Comparison of ENCODE assay signal across 16 cellular contexts in the genomic region with DNA sequence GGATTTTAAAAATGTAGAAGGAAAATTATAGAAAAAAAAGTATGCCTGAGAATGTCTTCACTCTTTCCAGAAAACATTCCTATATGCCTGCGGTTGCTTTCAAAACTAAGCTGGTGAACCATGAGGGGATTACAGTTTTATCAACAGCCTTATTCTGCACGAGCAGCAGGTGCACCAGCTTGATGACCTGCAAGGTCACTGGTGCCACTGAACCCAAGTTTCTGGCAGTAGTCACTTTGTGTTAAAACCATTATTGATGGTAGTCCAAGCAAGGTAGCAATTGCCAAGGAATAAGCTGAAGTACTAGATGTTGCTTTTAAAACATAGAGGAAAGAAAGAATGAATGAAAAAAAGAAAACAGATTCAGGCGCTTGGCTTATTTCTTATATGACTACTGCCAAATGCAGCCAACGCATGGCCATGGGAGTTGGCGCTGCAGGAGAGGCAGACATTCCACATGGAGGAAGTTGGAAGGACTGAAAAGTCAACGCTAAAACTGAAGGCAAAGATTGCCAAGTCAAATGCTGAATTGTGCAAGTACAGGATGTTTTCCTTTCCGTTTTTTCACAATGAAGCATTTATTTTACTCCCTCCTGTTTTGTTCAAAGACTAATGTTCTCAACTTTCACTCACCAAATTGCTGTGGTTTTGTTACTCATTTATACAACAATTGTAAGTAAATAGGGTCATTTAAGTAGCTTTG.
A peak's percentile ranks its signal among the peaks of the same experiment; 100 is the strongest.
DNase-seq lines count a peak whose midpoint lies in the region; ATAC-seq lines count a peak whose summit lies in the region.
"Had no signal": no experiment of that assay in that cellular context is flagged by ENCODE, and none has a peak within 500 bp of the region (broad histone marks: within the 10 kb centered on the region; RNA-seq: fewer than 3 reads in every experiment).

No MANE protein-coding gene starts in this region.

- no peak overlapping the region for H2AFZ ChIP-seq in trophoblast cell (ENCODE audit: insufficient read depth, low read length, poor library complexity)

- H3K9me3 Mint-ChIP-seq in activated T-helper 17 cell treated with anti-CD3 and anti-CD28 coated beads, Interleukin-2, amount 50 U/mL, for 72 hours, result no peaks in the 10 kb centered on the region
- H3K9me3 Mint-ChIP-seq: activated CD4-positive, alpha-beta memory T cell treated with anti-CD3 and anti-CD28 coated beads for 36 hours had no signal

- peaks cover 22% of the 10 kb centered on the region for H3K4me1 ChIP-seq in skeletal muscle satellite cell (ENCODE audit: control insufficient read depth, insufficient read depth, low read length)
- H3K4me1 ChIP-seq in trophoblast cell (ENCODE audit: control insufficient read depth in 1 of 2, insufficient read depth in 2 of 2, low read length in 2 of 2), result no peaks in the 10 kb centered on the region
- H3K4me1 ChIP-seq: ascending aorta, BE2C had no signal

- no peak overlapping the region for H2AK5ac ChIP-seq in trophoblast cell (ENCODE audit: low read length)

- H4K8ac ChIP-seq in trophoblast cell (ENCODE audit: low read depth, low read length), result no peak overlapping the region

- no peak overlapping the region for H3K18ac ChIP-seq in trophoblast cell (ENCODE audit: low read length)

- no peaks in the 10 kb centered on the region for H3K27me3 Mint-ChIP-seq in activated T-helper 17 cell treated with anti-CD3 and anti-CD28 coated beads, Interleukin-2, amount 50 U/mL, for 72 hours
- H3K27me3 Mint-ChIP-seq: activated CD4-positive, alpha-beta memory T cell treated with anti-CD3 and anti-CD28 coated beads for 36 hours had no signal

- WGBS in trophoblast cell (ENCODE audit: extremely low coverage, insufficient coverage, insufficient read length), result no CpG with 5 or more reads among the region's 7 CpGs

- DNase-seq in NCI-H226, result peak; percentile 26
- DNase-seq in cerebellum (ENCODE audit: low spot score), result peak; percentile 38
- peak; percentile 60 for DNase-seq in inferior parietal cortex (ENCODE audit: extremely low spot score)
- DNase-seq in GM19240 (ENCODE audit: insufficient read length, low spot score), result no peak
- no peak for DNase-seq in OCI-M1 (lab: John Stamatoyannopoulos, UW)
- no peak for DNase-seq in trophoblast cell
- DNase-seq: activated CD4-positive, alpha-beta memory T cell treated with anti-CD3 and anti-CD28 coated beads for 36 hours; BE2C; mesendoderm; NCI-H1092; ovary; stimulated activated CD4-positive, alpha-beta T cell treated with anti-CD3 and anti-CD28 coated beads, Interleukin-2, amount 100 ng/mL, for 24 hours; T1000 had no signal

- H3K79me2 ChIP-seq in trophoblast cell (ENCODE audit: control insufficient read depth, insufficient read depth, low read length, poor library complexity), result no peaks in the 10 kb centered on the region

- H3K4me3 Mint-ChIP-seq in activated T-helper 17 cell treated with anti-CD3 and anti-CD28 coated beads, Interleukin-2, amount 50 U/mL, for 72 hours, result no peak overlapping the region
- H3K4me3 Mint-ChIP-seq: activated CD4-positive, alpha-beta memory T cell treated with anti-CD3 and anti-CD28 coated beads for 36 hours had no signal

- H3K4me2 ChIP-seq in skeletal muscle satellite cell (ENCODE audit: low read length) (peak overlapping the region; percentile 61), trophoblast cell (ENCODE audit: low read length) (no peak overlapping the region)

- H3K14ac ChIP-seq in trophoblast cell (ENCODE audit: low read length), result no peak overlapping the region

- no peaks in the 10 kb centered on the region for H3K4me1 Mint-ChIP-seq in activated T-helper 17 cell treated with anti-CD3 and anti-CD28 coated beads, Interleukin-2, amount 50 U/mL, for 72 hours

- no peak overlapping the region for H3K4ac ChIP-seq in trophoblast cell (ENCODE audit: low read depth, low read length)

- no peak overlapping the region for H3K23ac ChIP-seq in trophoblast cell (ENCODE audit: low read length)

- no peak overlapping the region for H4K12ac ChIP-seq in trophoblast cell (ENCODE audit: low read depth, low read length)

- no peaks in the 10 kb centered on the region for H3K79me1 ChIP-seq in trophoblast cell (ENCODE audit: low read length)

- H3K9ac ChIP-seq in skeletal muscle satellite cell (ENCODE audit: low read depth, low read length) (no peak overlapping the region), trophoblast cell (ENCODE audit: low read length) (no peak overlapping the region)

- ATAC-seq in activated T-helper 17 cell treated with anti-CD3 and anti-CD28 coated beads, Interleukin-2, amount 50 U/mL, for 72 hours (replicated peaks), result no peak

- H3K9me3 ChIP-seq in skeletal muscle satellite cell (replicated peaks; ENCODE audit: low read length) (no peaks in the 10 kb centered on the region), trophoblast cell (ENCODE audit: insufficient read depth, low read depth, low read length) (no peaks in the 10 kb centered on the region)
- H3K9me3 ChIP-seq: ascending aorta, BE2C, ovary had no signal

- no peak overlapping the region for H2BK120ac ChIP-seq in trophoblast cell (ENCODE audit: insufficient read depth, low read length, poor library complexity)

- no peak overlapping the region for H3K27ac ChIP-seq in trophoblast cell (ENCODE audit: low read depth, low read length)
- H3K27ac ChIP-seq: ascending aorta, ovary had no signal

- H3K36me3 ChIP-seq in skeletal muscle satellite cell (ENCODE audit: insufficient read depth, low read length) (no peaks in the 10 kb centered on the region), trophoblast cell (ENCODE audit: control insufficient read depth in 1 of 2, insufficient read depth in 2 of 2, low read length in 2 of 2) (no peaks in the 10 kb centered on the region)
- H3K36me3 ChIP-seq: ascending aorta, BE2C, ovary had no signal

- no peak overlapping the region for H2BK12ac ChIP-seq in trophoblast cell (ENCODE audit: low read length)

- no peak overlapping the region for H2BK5ac ChIP-seq in trophoblast cell (ENCODE audit: low read depth, low read length, poor library complexity)

- no peak overlapping the region for H3K27ac Mint-ChIP-seq in activated T-helper 17 cell treated with anti-CD3 and anti-CD28 coated beads, Interleukin-2, amount 50 U/mL, for 72 hours
- H3K27ac Mint-ChIP-seq: activated CD4-positive, alpha-beta memory T cell treated with anti-CD3 and anti-CD28 coated beads for 36 hours had no signal

- H3K36me3 Mint-ChIP-seq in activated T-helper 17 cell treated with anti-CD3 and anti-CD28 coated beads, Interleukin-2, amount 50 U/mL, for 72 hours (ENCODE audit: low read depth), result no peaks in the 10 kb centered on the region
- H3K36me3 Mint-ChIP-seq: activated CD4-positive, alpha-beta memory T cell treated with anti-CD3 and anti-CD28 coated beads for 36 hours had no signal

- H4K91ac ChIP-seq in trophoblast cell (ENCODE audit: low read depth, low read length), result no peak overlapping the region

- H3K4me3 ChIP-seq in skeletal muscle satellite cell (ENCODE audit: low read length) (peak overlapping the region; percentile 7), trophoblast cell (ENCODE audit: low read depth, low read length) (no peak overlapping the region)
- H3K4me3 ChIP-seq: ascending aorta, ovary had no signal

- H3K27me3 ChIP-seq in skeletal muscle satellite cell (ENCODE audit: control insufficient read depth, insufficient read depth, low read length), result no peaks in the 10 kb centered on the region
- no peaks in the 10 kb centered on the region for H3K27me3 ChIP-seq in trophoblast cell (ENCODE audit: insufficient read depth, low read length)
- H3K27me3 ChIP-seq: ascending aorta, BE2C, ovary had no signal

Comparison
In these comparisons a context has a peak if more than half of its experiments do, and no peak if none do; other contexts are left out.
1. DNase-seq: peak in NCI-H226 (single experiment), cerebellum (single experiment) and inferior parietal cortex (single experiment); none in GM19240 (single experiment), OCI-M1 (single experiment) and trophoblast cell (0 of 2).